Comparison of ENCODE assay signal across 1 cellular context in the genomic region with DNA sequence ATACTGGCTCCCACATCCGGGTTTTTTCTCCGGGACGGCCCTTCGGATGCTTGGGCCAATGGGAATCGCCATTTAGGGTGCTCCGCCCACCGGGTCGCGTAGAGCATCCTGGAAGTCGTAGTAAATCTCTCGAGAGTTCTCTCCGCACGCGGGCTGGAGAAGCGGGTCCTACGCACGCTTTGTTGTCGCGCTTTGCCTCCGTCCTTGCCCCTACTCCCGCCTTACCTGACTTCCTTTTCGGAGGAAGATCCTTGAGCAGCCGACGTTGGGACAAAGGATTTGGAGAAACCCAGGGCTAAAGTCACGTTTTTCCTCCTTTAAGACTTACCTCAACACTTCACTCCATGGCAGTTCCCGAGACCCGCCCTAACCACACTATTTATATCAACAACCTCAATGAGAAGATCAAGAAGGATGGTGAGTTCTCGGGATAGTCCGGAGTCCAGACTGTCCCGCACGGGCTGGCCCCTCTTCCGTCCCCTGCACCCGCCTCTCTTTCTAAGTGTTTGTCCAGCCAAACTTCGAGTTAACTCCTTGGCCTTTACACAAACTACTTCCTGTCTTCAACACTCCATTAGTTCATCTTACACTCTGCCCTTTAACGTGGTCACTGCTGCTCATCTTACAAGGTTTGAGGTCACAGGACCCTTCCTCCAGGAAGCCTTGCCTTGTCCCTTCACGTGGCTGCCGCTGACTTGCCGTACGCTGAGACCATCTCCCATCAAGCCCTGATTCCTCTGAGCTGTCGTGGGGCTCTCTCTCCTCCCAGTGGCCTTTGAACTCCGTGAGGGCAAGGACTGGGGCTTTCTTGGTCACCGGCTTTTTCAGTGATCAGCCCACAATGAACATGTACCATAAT.
TF ChIP-seq lines count a peak whose summit lies in the region.

A gene (plus strand): TSS at position 139 of the 859 bp plus-strand sequence. CDS start 206 bp downstream, at position 345.

TF ChIP-seq in WTC11, 78 proteins besides CTCF, POLR2A, EP300 and RAD21 (continued from another document):
- TF ChIP-seq, protein P1, sequence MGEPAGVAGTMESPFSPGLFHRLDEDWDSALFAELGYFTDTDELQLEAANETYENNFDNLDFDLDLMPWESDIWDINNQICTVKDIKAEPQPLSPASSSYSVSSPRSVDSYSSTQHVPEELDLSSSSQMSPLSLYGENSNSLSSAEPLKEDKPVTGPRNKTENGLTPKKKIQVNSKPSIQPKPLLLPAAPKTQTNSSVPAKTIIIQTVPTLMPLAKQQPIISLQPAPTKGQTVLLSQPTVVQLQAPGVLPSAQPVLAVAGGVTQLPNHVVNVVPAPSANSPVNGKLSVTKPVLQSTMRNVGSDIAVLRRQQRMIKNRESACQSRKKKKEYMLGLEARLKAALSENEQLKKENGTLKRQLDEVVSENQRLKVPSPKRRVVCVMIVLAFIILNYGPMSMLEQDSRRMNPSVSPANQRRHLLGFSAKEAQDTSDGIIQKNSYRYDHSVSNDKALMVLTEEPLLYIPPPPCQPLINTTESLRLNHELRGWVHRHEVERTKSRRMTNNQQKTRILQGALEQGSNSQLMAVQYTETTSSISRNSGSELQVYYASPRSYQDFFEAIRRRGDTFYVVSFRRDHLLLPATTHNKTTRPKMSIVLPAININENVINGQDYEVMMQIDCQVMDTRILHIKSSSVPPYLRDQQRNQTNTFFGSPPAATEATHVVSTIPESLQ (CRISPR knock-in tag; IDR thresholded peaks at IDR 0.05) = no peak
- TF ChIP-seq ZNF121 (CRISPR knock-in tag; IDR thresholded peaks at IDR 0.05) (no peak), ZNF423 (CRISPR knock-in tag; IDR thresholded peaks at IDR 0.05) (no peak), CREB1 (CRISPR knock-in tag; IDR thresholded peaks at IDR 0.05) (no peak), FOXJ3 (CRISPR knock-in tag; IDR thresholded peaks at IDR 0.05; ENCODE audit: borderline replicate concordance) (no peak)
- TF ChIP-seq, protein P2, sequence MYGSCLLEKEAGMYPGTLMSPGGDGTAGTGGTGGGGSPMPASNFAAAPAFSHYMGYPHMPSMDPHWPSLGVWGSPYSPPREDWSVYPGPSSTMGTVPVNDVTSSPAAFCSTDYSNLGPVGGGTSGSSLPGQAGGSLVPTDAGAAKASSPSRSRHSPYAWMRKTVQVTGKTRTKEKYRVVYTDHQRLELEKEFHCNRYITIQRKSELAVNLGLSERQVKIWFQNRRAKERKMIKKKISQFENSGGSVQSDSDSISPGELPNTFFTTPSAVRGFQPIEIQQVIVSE (CRISPR knock-in tag; IDR thresholded peaks at IDR 0.05; ENCODE audit: borderline replicate concordance) = no peak
- TF ChIP-seq, protein P3, sequence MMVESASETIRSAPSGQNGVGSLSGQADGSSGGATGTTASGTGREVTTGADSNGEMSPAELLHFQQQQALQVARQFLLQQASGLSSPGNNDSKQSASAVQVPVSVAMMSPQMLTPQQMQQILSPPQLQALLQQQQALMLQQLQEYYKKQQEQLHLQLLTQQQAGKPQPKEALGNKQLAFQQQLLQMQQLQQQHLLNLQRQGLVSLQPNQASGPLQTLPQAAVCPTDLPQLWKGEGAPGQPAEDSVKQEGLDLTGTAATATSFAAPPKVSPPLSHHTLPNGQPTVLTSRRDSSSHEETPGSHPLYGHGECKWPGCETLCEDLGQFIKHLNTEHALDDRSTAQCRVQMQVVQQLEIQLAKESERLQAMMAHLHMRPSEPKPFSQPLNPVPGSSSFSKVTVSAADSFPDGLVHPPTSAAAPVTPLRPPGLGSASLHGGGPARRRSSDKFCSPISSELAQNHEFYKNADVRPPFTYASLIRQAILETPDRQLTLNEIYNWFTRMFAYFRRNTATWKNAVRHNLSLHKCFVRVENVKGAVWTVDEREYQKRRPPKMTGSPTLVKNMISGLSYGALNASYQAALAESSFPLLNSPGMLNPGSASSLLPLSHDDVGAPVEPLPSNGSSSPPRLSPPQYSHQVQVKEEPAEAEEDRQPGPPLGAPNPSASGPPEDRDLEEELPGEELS (CRISPR knock-in tag; IDR thresholded peaks at IDR 0.05) = no peak
